1 cellular context compared by ENCODE assay signal in the genomic region with DNA sequence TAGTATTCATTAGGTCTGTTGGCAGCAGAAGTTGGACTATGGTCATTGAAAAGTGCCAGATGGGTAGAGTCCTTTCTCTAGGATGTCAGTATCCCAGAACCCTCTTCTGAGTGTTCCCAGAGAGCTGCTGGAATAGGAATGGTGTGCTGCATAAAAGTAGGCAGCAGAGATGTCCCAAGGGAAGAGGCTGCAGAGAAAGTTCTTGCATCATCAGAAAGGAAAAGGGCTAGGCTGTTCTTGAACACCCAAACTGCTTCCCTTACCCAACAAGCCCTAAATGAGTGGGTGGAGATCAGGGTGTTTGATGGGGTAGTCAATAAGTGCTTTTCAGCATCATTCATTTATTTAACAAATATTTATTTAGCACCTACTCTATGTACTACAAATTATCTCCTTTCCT.
TF ChIP-seq lines count a peak whose summit lies in the region.

No MANE protein-coding gene starts in this region.

TF ChIP-seq in SK-N-SH, 30 proteins besides CTCF, POLR2A, EP300 and RAD21 (continued from another document):
- TF ChIP-seq, protein P1, sequence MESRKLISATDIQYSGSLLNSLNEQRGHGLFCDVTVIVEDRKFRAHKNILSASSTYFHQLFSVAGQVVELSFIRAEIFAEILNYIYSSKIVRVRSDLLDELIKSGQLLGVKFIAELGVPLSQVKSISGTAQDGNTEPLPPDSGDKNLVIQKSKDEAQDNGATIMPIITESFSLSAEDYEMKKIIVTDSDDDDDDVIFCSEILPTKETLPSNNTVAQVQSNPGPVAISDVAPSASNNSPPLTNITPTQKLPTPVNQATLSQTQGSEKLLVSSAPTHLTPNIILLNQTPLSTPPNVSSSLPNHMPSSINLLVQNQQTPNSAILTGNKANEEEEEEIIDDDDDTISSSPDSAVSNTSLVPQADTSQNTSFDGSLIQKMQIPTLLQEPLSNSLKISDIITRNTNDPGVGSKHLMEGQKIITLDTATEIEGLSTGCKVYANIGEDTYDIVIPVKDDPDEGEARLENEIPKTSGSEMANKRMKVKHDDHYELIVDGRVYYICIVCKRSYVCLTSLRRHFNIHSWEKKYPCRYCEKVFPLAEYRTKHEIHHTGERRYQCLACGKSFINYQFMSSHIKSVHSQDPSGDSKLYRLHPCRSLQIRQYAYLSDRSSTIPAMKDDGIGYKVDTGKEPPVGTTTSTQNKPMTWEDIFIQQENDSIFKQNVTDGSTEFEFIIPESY (IDR thresholded peaks at IDR 0.05; ENCODE audit: borderline replicate concordance, low read depth), result no peak
